Comparison of ENCODE assay signal across 23 cellular contexts in the genomic region with DNA sequence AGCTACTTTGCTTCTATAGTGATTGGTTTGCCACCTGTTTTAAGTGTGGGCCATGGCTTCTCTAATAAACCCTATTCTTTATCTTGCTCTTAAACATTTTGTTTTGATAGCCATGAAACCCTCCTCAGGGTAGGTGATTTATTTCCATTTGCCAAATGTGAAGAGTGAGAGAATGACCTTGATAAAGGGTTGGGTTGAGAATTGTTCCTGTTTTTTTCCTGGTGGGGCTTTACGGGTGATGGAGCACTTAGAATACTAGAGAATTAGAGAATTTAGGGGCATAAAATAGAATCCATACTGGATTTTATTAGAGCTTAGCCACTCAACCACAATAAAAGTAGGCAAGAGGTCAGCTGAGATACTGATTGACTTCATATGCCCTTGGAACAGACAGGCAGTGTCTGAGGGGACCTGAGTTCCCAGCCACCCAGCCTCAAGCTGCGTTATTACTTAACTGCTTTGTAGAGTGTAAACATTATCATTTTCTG.
"Had no signal": no experiment of that assay in that cellular context is flagged by ENCODE, and none has a peak within 500 bp of the region (broad histone marks: within the 10 kb centered on the region; RNA-seq: fewer than 3 reads in every experiment).

No MANE protein-coding gene starts in this region.

- DNase-seq: activated B cell treated with CpG ODN at 0.5 μM for 24 hours; activated CD4-positive, alpha-beta T cell treated with anti-CD3 and anti-CD28 coated beads for 1 hour; activated CD4-positive, alpha-beta T cell treated with anti-CD3 and anti-CD28 coated beads, Interleukin-2, amount 10 ng/mL, durations not matched to agents 24 days and 14 days; activated CD4-positive, alpha-beta T cell treated with anti-CD3 and anti-CD28 coated beads, Interleukin-2, amount 50 U/mL, for 48 hours; activated CD8-positive, alpha-beta memory T cell treated with anti-CD3 and anti-CD28 coated beads for 24 hours; activated effector memory CD4-positive, alpha-beta T cell treated with anti-CD3 and anti-CD28 coated beads, Interleukin-2, amount 50 U/mL, for 16 hours; activated naive CD4-positive, alpha-beta T cell treated with Interleukin-2 at 50 U/mL for 16 hours; activated T-cell treated with anti-CD3 and anti-CD28 coated beads, Interleukin-2, amount 50 U/mL, for 4 hours; amygdala; Karpas-422; NCI-H1105 treated with DMSO at 0.1 percent for 48 hours; NCI-H1436 treated with DMSO at 0.1 percent for 48 hours; NCI-H2029 treated with DMSO at 0.1 percent for 48 hours; NCI-H446 treated with DMSO at 0.1 percent for 48 hours; NCI-H524 treated with DMSO at 0.1 percent for 48 hours; NCI-H82; T-cell; T-helper 2 cell; T1000 had no signal

- H3K4me3 Mint-ChIP-seq: activated B cell treated with CpG ODN at 0.5 μM for 24 hours; activated CD4-positive, alpha-beta T cell treated with anti-CD3 and anti-CD28 coated beads, Interleukin-2, amount 10 ng/mL, durations not matched to agents 24 days and 14 days; activated naive CD8-positive, alpha-beta T cell; activated T-cell treated with anti-CD3 and anti-CD28 coated beads, Interleukin-2, amount 50 U/mL, for 4 hours; brain; T-cell had no signal

- H3K27me3 Mint-ChIP-seq: activated B cell treated with CpG ODN at 0.5 μM for 24 hours; activated CD4-positive, alpha-beta T cell treated with anti-CD3 and anti-CD28 coated beads, Interleukin-2, amount 10 ng/mL, durations not matched to agents 24 days and 14 days; activated naive CD8-positive, alpha-beta T cell; brain; T-cell had no signal

- H3K27ac ChIP-seq: SK-N-MC had no signal

- ATAC-seq: activated T-cell treated with anti-CD3 and anti-CD28 coated beads, Interleukin-2, amount 50 U/mL, for 4 hours; K562; T-cell had no signal

- H3K27ac Mint-ChIP-seq: activated B cell treated with CpG ODN at 0.5 μM for 24 hours; activated CD4-positive, alpha-beta T cell treated with anti-CD3 and anti-CD28 coated beads, Interleukin-2, amount 10 ng/mL, durations not matched to agents 24 days and 14 days; activated naive CD8-positive, alpha-beta T cell; brain; T-cell had no signal

- H3K4me1 Mint-ChIP-seq: activated CD4-positive, alpha-beta T cell treated with anti-CD3 and anti-CD28 coated beads, Interleukin-2, amount 10 ng/mL, durations not matched to agents 24 days and 14 days; brain had no signal

- H3K9me3 Mint-ChIP-seq: activated B cell treated with CpG ODN at 0.5 μM for 24 hours; activated T-cell treated with anti-CD3 and anti-CD28 coated beads, Interleukin-2, amount 50 U/mL, for 4 hours; T-cell had no signal

- H3K4me3 ChIP-seq: K562, SK-N-MC had no signal
